Comparison of ENCODE assay signal across 8 cellular contexts in genomic region chr15:90351479-90352108, GRCh38. TPM values are rescaled to one million over a fixed set of nuclear protein-coding genes. Genes with fewer than 3 reads are reported as not detected.
DNase-seq lines count a peak whose midpoint lies in the region; ATAC-seq and TF ChIP-seq lines count a peak whose summit lies in the region.

No MANE protein-coding gene starts in this region.

- H3K27ac ChIP-seq in IMR-90 (ENCODE audit: insufficient read depth, low read length) (no peak overlapping the region), lower lobe of right lung (no peak overlapping the region), aorta (ENCODE audit: low read depth in 1 of 2, low read length in 2 of 2) (no peak overlapping the region)

- H3K27me3 ChIP-seq in IMR-90 (ENCODE audit: control insufficient read depth, insufficient read depth, low read length) (no peaks in the 10 kb centered on the region), lower lobe of right lung (ENCODE audit: low read depth) (no peaks in the 10 kb centered on the region), aorta (ENCODE audit: control insufficient read depth in 1 of 2, insufficient read depth in 2 of 2, low read length in 1 of 2) (no peaks in the 10 kb centered on the region)

- no peak for TF ChIP-seq POLR2A in IMR-90 (IDR thresholded peaks at IDR 0.05; ENCODE audit: low read depth, low read length)

- POLR2A ChIA-PET in IMR-90 (lab: Charles Lee; ENCODE audit: unreplicated experiment) = no interaction called here
- POLR2A ChIA-PET in MCF 10A (lab: Yijun Ruan, JAX) = interaction anchor here (0.7 to 3.0 kb wide), 7 partner anchors 11 to 130 kb away, joined by 3 to 18 read pairs (median 6); partner anchors contain the start of gene IQGAP1

- in situ Hi-C loops in IMR-90 (cut with MboI; ENCODE audit: low sequenced_read_pairs) = no loop called here

- peak overlapping the region; percentile 18; the same call in 1 of the 2 replicates for H3K4me3 ChIP-seq in IMR-90 (ENCODE audit: insufficient read depth, low read depth, low read length)
- peak overlapping the region; percentile 89 for H3K4me3 ChIP-seq in lower lobe of right lung
- no peak overlapping the region for H3K4me3 ChIP-seq in aorta (ENCODE audit: low read length in 2 of 2)

- H3K4me1 ChIP-seq in IMR-90 (ENCODE audit: control insufficient read depth, insufficient read depth, low read length) = no peaks in the 10 kb centered on the region
- peaks cover 10% of the 10 kb centered on the region for H3K4me1 ChIP-seq in lower lobe of right lung
- H3K4me1 ChIP-seq in aorta (ENCODE audit: control insufficient read depth in 1 of 2, insufficient read depth in 2 of 2, low read length in 2 of 2) = no peaks in the 10 kb centered on the region

- no peak overlapping the region for H3K56ac ChIP-seq in IMR-90 (ENCODE audit: extremely low read depth, insufficient read depth, low read length)

- TF ChIP-seq RAD21 in IMR-90 (IDR thresholded peaks at IDR 0.05; ENCODE audit: low read length) = no peak

- H3K4me1 Mint-ChIP-seq in MCF 10A (ENCODE audit: insufficient read depth, unreplicated experiment) = peaks cover 9% of the 10 kb centered on the region

- CTCF ChIA-PET in IMR-90 (lab: Yijun Ruan, JAX) = interaction anchor here (1.0 kb wide), 1 partner anchor 11 kb away, joined by 3 read pairs; no protein-coding TSS in a partner anchor
- CTCF ChIA-PET in MCF 10A (lab: Yijun Ruan, JAX) = interaction anchor here (0.6 to 1.8 kb wide), 4 partner anchors 31 to 177 kb away, joined by 3 to 5 read pairs (median 4); no protein-coding TSS in a partner anchor

- H2BK20ac ChIP-seq in IMR-90 (ENCODE audit: low read depth, low read length) = no peak overlapping the region

- H3K9me1 ChIP-seq in IMR-90 (ENCODE audit: insufficient read depth, low read length) = no peaks in the 10 kb centered on the region

- peak overlapping the region; percentile 95 for H2AFZ ChIP-seq in IMR-90 (replicated peaks; ENCODE audit: low read length, poor library complexity)

- intact Hi-C loops in IMR-90 (cut with micrococcal nuclease) (no loop called here), MCF 10A (cut with micrococcal nuclease) (no loop called here), lower lobe of right lung (cut with DNase I) (no loop called here), aorta (cut with DNase I) (no loop called here)

- H3K23ac ChIP-seq in IMR-90 (ENCODE audit: low read depth, low read length) = no peak overlapping the region

- H4K20me1 ChIP-seq in IMR-90 (ENCODE audit: insufficient read depth, low read length) = no peaks in the 10 kb centered on the region

- ATAC-seq in GM19351 (IDR thresholded peaks at IDR 0.05; ENCODE audit: unreplicated experiment) (peak; percentile 8), IMR-90 (ENCODE audit: low read depth) (peak; percentile 25), lower lobe of right lung (peak; percentile 6 to 20), aorta (ENCODE audit: low FRiP score) (peak; percentile 69), HG03565 (IDR thresholded peaks at IDR 0.05; ENCODE audit: unreplicated experiment) (no peak)

- BruUV-seq in IMR-90 (replicated peaks; lab: Mats Ljungman, UMichigan) (no TSS peak), MCF 10A (replicated peaks; lab: Mats Ljungman, UMichigan) (no TSS peak)

- H3K27ac Mint-ChIP-seq in MCF 10A (ENCODE audit: low read depth, unreplicated experiment) = peak overlapping the region; percentile 81

- dilution Hi-C loops in IMR-90 (cut with HindIII; ENCODE audit: low sequenced_read_pairs, unreplicated experiment) = no loop called here

- no peak overlapping the region for H4K5ac ChIP-seq in IMR-90 (ENCODE audit: low read depth, low read length)

- no peaks in the 10 kb centered on the region for H3K9me3 Mint-ChIP-seq in MCF 10A (ENCODE audit: unreplicated experiment)

- H4K91ac ChIP-seq in IMR-90 (ENCODE audit: insufficient read depth, low read depth, low read length) = no peak overlapping the region

- H3K36me3 Mint-ChIP-seq in MCF 10A (ENCODE audit: insufficient read depth, unreplicated experiment) = peaks cover 5% of the 10 kb centered on the region

- H2BK5ac ChIP-seq in IMR-90 (ENCODE audit: low read depth, low read length, poor library complexity, severe bottlenecking) = no peak overlapping the region

- H3K4ac ChIP-seq in IMR-90 (ENCODE audit: low read depth, low read length) = no peak overlapping the region

- no peak overlapping the region for H3K18ac ChIP-seq in IMR-90 (ENCODE audit: low read depth, low read length)

- no peak for TF ChIP-seq CTCF in IMR-90 (conservative IDR thresholded peaks at IDR 0.05; ENCODE audit: low read depth, low read length)
- no peak for TF ChIP-seq CTCF in MCF 10A (IDR thresholded peaks at IDR 0.05; ENCODE audit: unreplicated experiment)
- no peak for TF ChIP-seq CTCF in lower lobe of right lung (IDR thresholded peaks at IDR 0.05)

- no peak overlapping the region for H2AK5ac ChIP-seq in IMR-90 (ENCODE audit: low read depth, low read length)

- no peak overlapping the region for H2BK15ac ChIP-seq in IMR-90 (ENCODE audit: low read depth, low read length)

- no peaks in the 10 kb centered on the region for H3K9me3 ChIP-seq in IMR-90 (ENCODE audit: control insufficient read depth, insufficient read depth, low read length)
- no peaks in the 10 kb centered on the region for H3K9me3 ChIP-seq in lower lobe of right lung
- H3K9me3 ChIP-seq in aorta (ENCODE audit: control insufficient read depth, low read length) = no peaks in the 10 kb centered on the region

- H3K4me3 Mint-ChIP-seq in MCF 10A (ENCODE audit: unreplicated experiment) = peak overlapping the region; percentile 80

- H3K4me2 ChIP-seq in IMR-90 (ENCODE audit: low read depth, low read length) = peak overlapping the region; percentile 89

- 26% methylated on average over 15 of the region's 25 CpGs; no CpG with 5 or more reads in 1 of the 2 experiments for WGBS in IMR-90 (ENCODE audit: extremely low coverage in 2 of 2, insufficient read length in 1 of 2), 2 experiments
- 19 to 20% methylated on average over 25 of the region's 25 CpGs for WGBS in aorta, 2 donors

- H3K79me1 ChIP-seq in IMR-90 (ENCODE audit: low read depth in 1 of 2, low read length in 2 of 2) = no peaks in the 10 kb centered on the region

- H3K9ac ChIP-seq in IMR-90 (ENCODE audit: low read depth, low read length) = no peak overlapping the region

- no peak overlapping the region for H2AK9ac ChIP-seq in IMR-90 (replicated peaks; ENCODE audit: low read depth, low read length, poor library complexity)

- H2BK120ac ChIP-seq in IMR-90 (ENCODE audit: low read depth, low read length) = no peak overlapping the region

- H3K14ac ChIP-seq in IMR-90 (replicated peaks; ENCODE audit: low read depth, low read length) = no peak overlapping the region

- H4K8ac ChIP-seq in IMR-90 (ENCODE audit: low read depth in 2 of 2, low read length in 2 of 2) = peak overlapping the region in 1 of 2 experiments; percentile 81; a peak in 2 of 4 replicates

- no peaks in the 10 kb centered on the region for H3K27me3 Mint-ChIP-seq in MCF 10A (ENCODE audit: insufficient read depth, unreplicated experiment)

- H3K36me3 ChIP-seq in IMR-90 (ENCODE audit: control insufficient read depth, insufficient read depth, low read length) (no peaks in the 10 kb centered on the region), lower lobe of right lung (no peaks in the 10 kb centered on the region), aorta (ENCODE audit: control insufficient read depth in 1 of 2, insufficient read depth in 2 of 2, low read length in 1 of 2) (no peaks in the 10 kb centered on the region)

- DNase-seq in IMR-90 (no peak), MCF 10A (ENCODE audit: unreplicated experiment) (no peak), lower lobe of right lung (peak; percentile 51), aorta (no peak), NCI-H1105 treated with DMSO at 0.1 percent for 48 hours (lab: John Stamatoyannopoulos, UW) (no peak)
- no peak for DNase-seq in activated CD4-positive, alpha-beta T cell treated with anti-CD3 and anti-CD28 coated beads, Interleukin-2, amount 50 U/mL, for 4 hours

TF ChIP-seq in IMR-90, 13 proteins besides CTCF, POLR2A, EP300 and RAD21 (continues in another document):
- TF ChIP-seq NFE2L2 (IDR thresholded peaks at IDR 0.05; ENCODE audit: low read depth, low read length) (no peak), USF2 (IDR thresholded peaks at IDR 0.05; ENCODE audit: low read depth, low read length) (no peak), MAZ (IDR thresholded peaks at IDR 0.05; ENCODE audit: borderline replicate concordance, low read depth, low read length) (no peak), BHLHE40 (IDR thresholded peaks at IDR 0.05; ENCODE audit: low read depth, low read length) (no peak), ELK1 (IDR thresholded peaks at IDR 0.05; ENCODE audit: borderline replicate concordance, low read depth, low read length) (no peak), FOS (IDR thresholded peaks at IDR 0.05; ENCODE audit: low read depth, low read length) (no peak), CHD1 (IDR thresholded peaks at IDR 0.05; ENCODE audit: low read depth, low read length) (no peak)

RNA-seq across cellular contexts. Expression of gene ZNF774, which starts 0.5 kb away (rescaled TPM):
- total RNA-seq in IMR-90 (2012; rRNA removed) (1.1 TPM in 2 replicates), MCF 10A (2022) (2.6 and 4.8 TPM in 2 replicates), lower lobe of right lung (5.5 TPM), aorta (1 to 10 TPM; 6.1 to 7.4 TPM)
- polyA plus RNA-seq in IMR-90 (2012; rRNA removed) (0.90 and 0.91 TPM in 2 replicates), aorta (1 to 10 TPM in 1 of 2 donors, under 1 TPM in 1; 0.50 to 2.6 TPM)
- polyA plus RNA-seq in IMR-90 (2012; cell fraction: cytosol; rRNA removed) = 0.42 and 0.88 TPM in 2 replicates
- polyA plus RNA-seq in IMR-90 (2012; cell fraction: nucleus; rRNA removed; ENCODE audit: low replicate concordance) = 0.40 and 1.8 TPM in 2 replicates

RNA-seq across cellular contexts. Expression of gene IQGAP1, which starts 36.4 kb away (rescaled TPM):
- 207 and 246 TPM in 2 replicates for total RNA-seq in IMR-90 (2012; rRNA removed)
- polyA plus RNA-seq in IMR-90 (2012; rRNA removed) = 87.5 and 93.4 TPM in 2 replicates
- 9.1 and 14.9 TPM in 2 replicates for polyA plus RNA-seq in IMR-90 (2012; cell fraction: cytosol; rRNA removed)
- polyA plus RNA-seq in IMR-90 (2012; cell fraction: nucleus; rRNA removed; ENCODE audit: low replicate concordance) = 41.3 and 240 TPM in 2 replicates
- total RNA-seq in MCF 10A (2022) = 264 and 284 TPM in 2 replicates
- 265 TPM for total RNA-seq in lower lobe of right lung
- total RNA-seq in aorta = 100 to 1,000 TPM; 273 to 297 TPM
- 100 to 1,000 TPM in 1 of 2 donors, 10 to 100 TPM in 1; 61.1 to 134 TPM for polyA plus RNA-seq in aorta

Comparison
In these comparisons a context has a peak if more than half of its experiments do, and no peak if none do; other contexts are left out.
1. H3K4me3 ChIP-seq: peak in IMR-90 (single experiment) and lower lobe of right lung (single experiment); none in aorta (0 of 2).